Comparison of ENCODE assay signal across 23 cellular contexts in the genomic region with DNA sequence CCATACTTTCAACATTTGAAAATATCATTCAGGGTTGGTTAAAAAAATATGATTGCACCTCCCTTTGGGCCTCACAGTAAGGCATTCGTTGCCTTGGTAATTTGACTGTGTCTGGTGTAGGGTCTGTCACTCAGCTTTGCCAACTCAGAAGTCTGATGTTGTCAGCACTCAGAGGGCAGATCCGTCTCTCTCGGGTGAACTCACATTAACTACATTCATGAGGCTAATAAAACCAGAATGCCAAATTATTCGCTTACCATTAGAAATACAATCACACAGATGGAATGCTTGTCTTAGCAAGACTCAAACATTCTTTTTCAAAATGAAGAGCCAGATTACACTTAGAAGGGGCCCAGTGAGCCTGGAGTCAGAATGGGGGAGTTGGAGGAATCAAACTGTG. TPM values are rescaled to one million over a fixed set of nuclear protein-coding genes. Genes with fewer than 3 reads are reported as not detected.
"Had no signal": no experiment of that assay in that cellular context is flagged by ENCODE, and none has a peak within 500 bp of the region (broad histone marks: within the 10 kb centered on the region; RNA-seq: fewer than 3 reads in every experiment).

No MANE protein-coding gene starts in this region.

- ATAC-seq: effector memory CD8-positive, alpha-beta T cell; left lobe of liver; mucosa of descending colon; natural killer cell treated with Interleukin-12 subunit alpha and Interleukin-12 subunit beta and Interleukin-15 and Interleukin-18, amount 100 ng/mL, for 72 hours; right lobe of liver; stimulated activated memory B cell treated with anti-CD40 and anti-IgM and Interleukin-4, amounts not matched to agents 10 μg/mL and 1 μg/mL and 100 μg/mL, for 72 hours; stimulated activated naive CD8-positive, alpha-beta T cell treated with anti-CD3 and anti-CD28 coated beads, Interleukin-15, Interleukin-2, amounts not matched to agents 100 U/mL and 50 U/mL, for 24 hours had no signal

- H3K27ac ChIP-seq: esophagus squamous epithelium, prostate gland, right lobe of liver, testis, tibial artery had no signal

- H3K27me3 ChIP-seq: esophagus squamous epithelium, right lobe of liver, testis, tibial artery had no signal

- DNase-seq: cerebellar nuclear complex; cortex of kidney; effector memory CD8-positive, alpha-beta T cell; erythroblast; esophagus squamous epithelium; head of caudate nucleus; kidney; mesenchymal stem cell; mucosa of descending colon; naive B cell; nucleus accumbens; retina; right lobe of liver; stimulated activated CD4-positive, alpha-beta T cell treated with anti-CD3 and anti-CD28 coated beads, Interleukin-2, amount 100 ng/mL, for 24 hours; stimulated activated CD4-positive, alpha-beta T cell treated with anti-CD3 and anti-CD28 coated beads, Interleukin-4, amount 100 ng/mL, for 4 hours; stimulated activated naive CD8-positive, alpha-beta T cell treated with anti-CD3 and anti-CD28 coated beads, Interleukin-15, Interleukin-2, amounts not matched to agents 100 U/mL and 50 U/mL, for 24 hours; substantia nigra; testis; tibial artery had no signal

- H3K9me3 ChIP-seq: mucosa of descending colon, prostate gland, right lobe of liver, testis, tibial artery had no signal

- H3K36me3 ChIP-seq: esophagus squamous epithelium, prostate gland, right lobe of liver, tibial artery had no signal

- H3K4me1 ChIP-seq: esophagus squamous epithelium, prostate gland, right lobe of liver, testis, tibial artery had no signal

- H3K4me3 ChIP-seq: esophagus squamous epithelium, mucosa of descending colon, prostate gland, right lobe of liver, testis, tibial artery had no signal

RNA-seq across cellular contexts. Expression of a gene that starts 53.0 kb away (rescaled TPM):
- total RNA-seq: left lobe of liver; natural killer cell treated with Interleukin-12 subunit alpha and Interleukin-12 subunit beta and Interleukin-15 and Interleukin-18, amount 100 ng/mL, for 72 hours had no signal
